In genomic region chr9:129551393-129551973, GRCh38 we compare ENCODE assay signal across 2 cellular contexts.
TF ChIP-seq lines count a peak whose summit lies in the region.

No MANE protein-coding gene starts in this region.

TF ChIP-seq in HepG2, 621 proteins besides CTCF, POLR2A, EP300 and RAD21 (continues in another document):
- TF ChIP-seq RCOR2 (CRISPR knock-in tag; IDR thresholded peaks at IDR 0.05) (no peak), ZKSCAN1 (IDR thresholded peaks at IDR 0.05; ENCODE audit: low read length) (peak; percentile 61; the same call in 1 of the 2 replicates), ZNF646 (CRISPR knock-in tag; IDR thresholded peaks at IDR 0.05) (no peak), ZNF687 (CRISPR knock-in tag; IDR thresholded peaks at IDR 0.05) (peak; percentile 38), KDM5B (CRISPR knock-in tag; IDR thresholded peaks at IDR 0.05; ENCODE audit: borderline replicate concordance) (no peak), ZNF574 (CRISPR knock-in tag; IDR thresholded peaks at IDR 0.05) (no peak), ZNF782 (CRISPR knock-in tag; IDR thresholded peaks at IDR 0.05; ENCODE audit: borderline replicate concordance) (0 out of 2 replicates have a peak, but pooled peaks have one; percentile 13), JUND (CRISPR knock-in tag; IDR thresholded peaks at IDR 0.05) (no peak), TEAD3 (CRISPR knock-in tag; optimal IDR thresholded peaks at IDR 0.05; ENCODE audit: borderline replicate concordance) (peak; percentile 27)

TF ChIP-seq in H1, 55 proteins besides CTCF, POLR2A, EP300 and RAD21:
- no peak for TF ChIP-seq TBP (IDR thresholded peaks at IDR 0.05; ENCODE audit: low read depth, low read length)
- TF ChIP-seq JUND (IDR thresholded peaks at IDR 0.05; ENCODE audit: low read length) = no peak
- no peak for TF ChIP-seq KDM1A (IDR thresholded peaks at IDR 0.05; ENCODE audit: borderline replicate concordance, low read length)
- no peak for TF ChIP-seq CHD2 (IDR thresholded peaks at IDR 0.05; ENCODE audit: low read length)
- TF ChIP-seq BACH1 (IDR thresholded peaks at IDR 0.05; ENCODE audit: low read length) = no peak
- TF ChIP-seq ATF2 (IDR thresholded peaks at IDR 0.05; ENCODE audit: low read length) = no peak
- no peak for TF ChIP-seq SIN3A (conservative IDR thresholded peaks at IDR 0.05 in 1 of 2, IDR thresholded peaks at IDR 0.05 in 1 of 2; ENCODE audit: low read depth in 1 of 2, low read length in 2 of 2)
- no peak for TF ChIP-seq RNF2 (IDR thresholded peaks at IDR 0.05; ENCODE audit: borderline replicate concordance, low read depth, low read length, missing control alignments, poor library complexity, severe bottlenecking)
- TF ChIP-seq KDM5A (IDR thresholded peaks at IDR 0.05; ENCODE audit: low read length) = no peak
- no peak for TF ChIP-seq FOSL1 (IDR thresholded peaks at IDR 0.05; ENCODE audit: insufficient read depth, low read depth, low read length)
- TF ChIP-seq POU5F1 (IDR thresholded peaks at IDR 0.05; ENCODE audit: low read depth, low read length) = no peak
- TF ChIP-seq MAFK (IDR thresholded peaks at IDR 0.05; ENCODE audit: low read depth, low read length) = no peak
- TF ChIP-seq EZH2 (IDR thresholded peaks at IDR 0.05; ENCODE audit: low read depth, low read length, severe bottlenecking) = no peak
- no peak for TF ChIP-seq GTF2F1 (IDR thresholded peaks at IDR 0.05; ENCODE audit: borderline replicate concordance, low read depth, low read length)
